Comparison of ENCODE assay signal across 25 cellular contexts in the genomic region with DNA sequence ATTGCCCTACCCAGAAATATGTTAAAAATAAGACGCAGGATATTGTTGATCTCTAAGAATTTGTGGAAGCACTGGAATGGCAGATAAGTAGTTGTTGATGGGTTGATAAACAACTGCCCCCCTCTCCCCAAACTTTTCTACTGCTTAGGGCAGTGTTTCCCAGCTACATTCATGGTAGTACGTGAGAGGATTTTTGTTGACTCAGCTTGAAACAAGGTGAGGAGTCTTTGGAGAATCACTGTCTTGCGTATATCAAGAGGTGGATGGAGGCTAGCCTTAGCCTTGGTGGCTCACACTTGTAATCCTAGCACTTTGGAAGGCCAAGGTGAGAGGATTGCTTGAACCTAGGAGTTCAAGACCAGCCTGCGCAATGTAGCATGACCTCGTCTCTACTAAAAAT.
"Had no signal": no experiment of that assay in that cellular context is flagged by ENCODE, and none has a peak within 500 bp of the region (broad histone marks: within the 10 kb centered on the region; RNA-seq: fewer than 3 reads in every experiment).

No MANE protein-coding gene starts in this region.

- FAIRE-seq: frontal cortex, TTC549 had no signal

- H3K9me3 ChIP-seq: ascending aorta, esophagus muscularis mucosa, spleen, thyroid gland, upper lobe of right lung had no signal

- H3K9me3 Mint-ChIP-seq: natural killer cell treated with Interleukin-12 subunit alpha and Interleukin-12 subunit beta and Interleukin-15 and Interleukin-18, amount 100 ng/mL, for 72 hours; T-cell had no signal

- H3K27ac Mint-ChIP-seq: natural killer cell treated with Interleukin-12 subunit alpha and Interleukin-12 subunit beta and Interleukin-15 and Interleukin-18, amount 100 ng/mL, for 72 hours; progenitor cell of endocrine pancreas had no signal

- H3K27me3 ChIP-seq: ascending aorta, brain microvascular endothelial cell, esophagus muscularis mucosa, hepatocyte, spleen, thyroid gland, upper lobe of right lung had no signal

- H3K4me3 Mint-ChIP-seq: natural killer cell treated with Interleukin-12 subunit alpha and Interleukin-12 subunit beta and Interleukin-15 and Interleukin-18, amount 100 ng/mL, for 72 hours; T-cell had no signal

- H2AFZ ChIP-seq: hepatocyte had no signal

- H3K4me2 ChIP-seq: hepatocyte had no signal

- H3K27ac ChIP-seq: ascending aorta, brain microvascular endothelial cell, esophagus muscularis mucosa, hepatocyte, spleen, thyroid gland, upper lobe of right lung, WERI-Rb-1 had no signal

- H3K27me3 Mint-ChIP-seq: natural killer cell treated with Interleukin-12 subunit alpha and Interleukin-12 subunit beta and Interleukin-15 and Interleukin-18, amount 100 ng/mL, for 72 hours; progenitor cell of endocrine pancreas; T-cell had no signal

- H3K36me3 ChIP-seq: ascending aorta, brain microvascular endothelial cell, thyroid gland, upper lobe of right lung had no signal

- H3K4me3 ChIP-seq: ascending aorta, esophagus muscularis mucosa, hepatocyte, spleen, thyroid gland, upper lobe of right lung had no signal

- DNase-seq: activated CD4-positive, alpha-beta T cell treated with anti-CD3 and anti-CD28 coated beads for 1 hour; brain microvascular endothelial cell; dermis blood vessel endothelial cell; effector CD8-positive, alpha-beta T cell; glutamatergic neuron; kidney glomerular epithelial cell; left ventricle myocardium superior; mammary epithelial cell; midbrain; spleen; stimulated activated CD4-positive, alpha-beta T cell treated with anti-CD3 and anti-CD28 coated beads, Interleukin-4, amount 100 ng/mL, for 1 hour; stimulated activated naive CD4-positive, alpha-beta T cell treated with Interleukin-2 at 50 U/mL for 16 hours; substantia nigra; T-cell; thyroid gland; upper lobe of right lung; WERI-Rb-1 had no signal

- ATAC-seq: left ventricle myocardium superior; natural killer cell treated with Interleukin-12 subunit alpha and Interleukin-12 subunit beta and Interleukin-15 and Interleukin-18, amount 100 ng/mL, for 72 hours; SK-N-SH treated with all-trans-retinoic acid at 6 μM for 48 hours; T-cell; upper lobe of right lung had no signal
